ENCODE assay signal across 11 cellular contexts in genomic region chr6:5517781-5518180, GRCh38.
DNase-seq lines count a peak whose midpoint lies in the region; ATAC-seq and TF ChIP-seq lines count a peak whose summit lies in the region.
"Had no signal": no experiment of that assay in that cellular context is flagged by ENCODE, and none has a peak within 500 bp of the region (broad histone marks: within the 10 kb centered on the region; RNA-seq: fewer than 3 reads in every experiment).

No MANE protein-coding gene starts in this region.

- no peaks in the 10 kb centered on the region for H3K36me3 ChIP-seq in effector memory CD4-positive, alpha-beta T cell (ENCODE audit: control insufficient read depth, insufficient read depth, low read length)
- H3K36me3 ChIP-seq: neural progenitor cell had no signal

- no peak for TF ChIP-seq CTCF in CD4-positive, alpha-beta T cell (IDR thresholded peaks at IDR 0.05)
- TF ChIP-seq CTCF in glutamatergic neuron (IDR thresholded peaks at IDR 0.05; ENCODE audit: partially characterized antibody, unreplicated experiment) (no peak), coronary artery (IDR thresholded peaks at IDR 0.05) (no peak)

- CTCF ChIA-PET in CD4-positive, alpha-beta T cell (lab: Charles Lee): no interaction called here

- peak in 4 of 10 experiments; percentile 5 to 18 (median 12) for DNase-seq in CD4-positive, alpha-beta T cell
- DNase-seq in activated CD4-positive, alpha-beta T cell treated with anti-CD3 and anti-CD28 coated beads for 4 hours: peak; percentile 12 to 36
- peak in 2 of 3 donors; percentile 4 to 17 for DNase-seq in effector memory CD4-positive, alpha-beta T cell
- DNase-seq in NCI-H1417 treated with DMSO at 0.1 percent for 48 hours (lab: John Stamatoyannopoulos, UW) (no peak), glutamatergic neuron (no peak), coronary artery (ENCODE audit: low spot score) (no peak)
- DNase-seq: AML-193, NCI-H1417 had no signal

- peak overlapping the region; percentile 32 for H3K27ac Mint-ChIP-seq in CD4-positive, alpha-beta T cell
- H3K27ac Mint-ChIP-seq in glutamatergic neuron (ENCODE audit: unreplicated experiment): no peak overlapping the region
- H3K27ac Mint-ChIP-seq: neural progenitor cell had no signal

- ATAC-seq in CD4-positive, alpha-beta T cell (ENCODE audit: poor library complexity): peak; percentile 71
- ATAC-seq in GM19395 (IDR thresholded peaks at IDR 0.05; ENCODE audit: unreplicated experiment): peak; percentile 52
- no peak for ATAC-seq in HG03025 (IDR thresholded peaks at IDR 0.05; ENCODE audit: low FRiP score, unreplicated experiment)

- peak overlapping the region; percentile 17 for H3K4me3 Mint-ChIP-seq in CD4-positive, alpha-beta T cell
- no peak overlapping the region for H3K4me3 Mint-ChIP-seq in glutamatergic neuron (ENCODE audit: unreplicated experiment)
- H3K4me3 Mint-ChIP-seq: neural progenitor cell had no signal

- H3K9me3 Mint-ChIP-seq in CD4-positive, alpha-beta T cell: no peaks in the 10 kb centered on the region
- H3K9me3 Mint-ChIP-seq in glutamatergic neuron (ENCODE audit: unreplicated experiment): peaks cover 2% of the 10 kb centered on the region
- H3K9me3 Mint-ChIP-seq: neural progenitor cell had no signal

- H3K4me1 ChIP-seq in effector memory CD4-positive, alpha-beta T cell (ENCODE audit: control insufficient read depth, insufficient read depth, low read length, poor library complexity, severe bottlenecking): peaks cover 28% of the 10 kb centered on the region
- H3K4me1 ChIP-seq: neural progenitor cell had no signal

- POLR2A ChIA-PET in CD4-positive, alpha-beta T cell (lab: Charles Lee): no interaction called here

- no peaks in the 10 kb centered on the region for H3K9me3 ChIP-seq in CD4-positive, alpha-beta T cell (ENCODE audit: control insufficient read depth, low read length)
- no peaks in the 10 kb centered on the region for H3K9me3 ChIP-seq in effector memory CD4-positive, alpha-beta T cell (ENCODE audit: control insufficient read depth, low read length)

- H3K27ac ChIP-seq in CD4-positive, alpha-beta T cell (ENCODE audit: low read depth, low read length): peak overlapping the region; percentile 27
- H3K27ac ChIP-seq in effector memory CD4-positive, alpha-beta T cell (ENCODE audit: insufficient read depth, low read length, poor library complexity, severe bottlenecking): no peak overlapping the region
- H3K27ac ChIP-seq in coronary artery: no peak overlapping the region
- H3K27ac ChIP-seq: neural progenitor cell had no signal

- no peak overlapping the region for H3K4me3 ChIP-seq in effector memory CD4-positive, alpha-beta T cell (ENCODE audit: insufficient read depth, low read depth, low read length, poor library complexity, severe bottlenecking)
- no peak overlapping the region for H3K4me3 ChIP-seq in coronary artery
- H3K4me3 ChIP-seq: neural progenitor cell had no signal

- intact Hi-C loops in CD4-positive, alpha-beta T cell (cut with DNase I, micrococcal nuclease): no loop called here

- H3K27me3 Mint-ChIP-seq in CD4-positive, alpha-beta T cell: no peaks in the 10 kb centered on the region
- no peaks in the 10 kb centered on the region for H3K27me3 Mint-ChIP-seq in glutamatergic neuron (ENCODE audit: unreplicated experiment)

- H3K4me1 Mint-ChIP-seq in CD4-positive, alpha-beta T cell (ENCODE audit: low read depth): peaks cover 51% of the 10 kb centered on the region
- peaks cover 1% of the 10 kb centered on the region for H3K4me1 Mint-ChIP-seq in glutamatergic neuron (ENCODE audit: low read depth, unreplicated experiment)
- H3K4me1 Mint-ChIP-seq: neural progenitor cell had no signal

- H3K36me3 Mint-ChIP-seq in CD4-positive, alpha-beta T cell (ENCODE audit: low read depth): no peaks in the 10 kb centered on the region
- peaks cover 3% of the 10 kb centered on the region for H3K36me3 Mint-ChIP-seq in glutamatergic neuron (ENCODE audit: unreplicated experiment)
- H3K36me3 Mint-ChIP-seq: neural progenitor cell had no signal

- no peaks in the 10 kb centered on the region for H3K27me3 ChIP-seq in CD4-positive, alpha-beta T cell (ENCODE audit: control insufficient read depth, insufficient read depth, low read length)
- H3K27me3 ChIP-seq in effector memory CD4-positive, alpha-beta T cell (replicated peaks; ENCODE audit: control insufficient read depth, insufficient read depth, low read length, poor library complexity, severe bottlenecking): no peaks in the 10 kb centered on the region
- H3K27me3 ChIP-seq: neural progenitor cell had no signal

Comparison
In these comparisons a context has a peak if more than half of its experiments do, and no peak if none do; other contexts are left out.
1. DNase-seq: peak in activated CD4-positive, alpha-beta T cell treated with anti-CD3 and anti-CD28 coated beads for 4 hours (2 of 2) and effector memory CD4-positive, alpha-beta T cell (2 of 3); none in NCI-H1417 treated with DMSO at 0.1 percent for 48 hours (single experiment), glutamatergic neuron (single experiment) and coronary artery (single experiment).